ENCODE assay signal across 13 cellular contexts in genomic region chr5:170523129-170523497, GRCh38.
DNase-seq lines count a peak whose midpoint lies in the region; ATAC-seq and TF ChIP-seq lines count a peak whose summit lies in the region.
"Had no signal": no experiment of that assay in that cellular context is flagged by ENCODE, and none has a peak within 500 bp of the region (broad histone marks: within the 10 kb centered on the region; RNA-seq: fewer than 3 reads in every experiment).

No MANE protein-coding gene starts in this region.

- peak; percentile 36 to 62 for DNase-seq in NCI-H2081 (lab: John Stamatoyannopoulos, UW)
- no peak for DNase-seq in NCI-H2081 treated with DMSO at 0.1 percent for 48 hours (lab: John Stamatoyannopoulos, UW)
- DNase-seq in RWPE2 (ENCODE audit: low spot score): no peak
- peak in 33 of 51 donors; percentile 14 to 78 (median 58) for DNase-seq in hypothalamus (lab: John Stamatoyannopoulos, UW)
- DNase-seq in superior temporal gyrus (ENCODE audit: extremely low spot score): peak; percentile 69
- DNase-seq in T1000 (lab: John Stamatoyannopoulos, UW): no peak
- no peak for DNase-seq in HCEC 1CT
- no peak for DNase-seq in activated naive CD4-positive, alpha-beta T cell (lab: John Stamatoyannopoulos, UW)
- DNase-seq: 8988T; DND-41; islet precursor cell; NCI-H1436; stimulated activated CD4-positive, alpha-beta T cell treated with anti-CD3 and anti-CD28 coated beads, Interleukin-4, amount 100 ng/mL, for 1 hour had no signal

- ATAC-seq in RWPE2 (ENCODE audit: low read depth): peak; percentile 34

- no peaks in the 10 kb centered on the region for H3K9me3 ChIP-seq in RWPE2 (ENCODE audit: severe bottlenecking)

- no peaks in the 10 kb centered on the region for H3K36me3 ChIP-seq in RWPE2 (ENCODE audit: low read depth)

- TF ChIP-seq CTCF in RWPE2 (IDR thresholded peaks at IDR 0.05; ENCODE audit: poor library complexity, severe bottlenecking): no peak

- H3K4me1 ChIP-seq in RWPE2 (ENCODE audit: insufficient read depth, poor library complexity, severe bottlenecking): peaks cover 12% of the 10 kb centered on the region

- no peak overlapping the region for H3K4me3 ChIP-seq in RWPE2 (ENCODE audit: severe bottlenecking)

- no peaks in the 10 kb centered on the region for H3K27me3 ChIP-seq in RWPE2 (ENCODE audit: insufficient read depth, poor library complexity, severe bottlenecking)

- no peak overlapping the region for H3K27ac ChIP-seq in RWPE2 (ENCODE audit: poor library complexity, severe bottlenecking)

Comparison
In these comparisons a context has a peak if more than half of its experiments do, and no peak if none do; other contexts are left out.
1. DNase-seq: peak in NCI-H2081 (2 of 2), hypothalamus (33 of 51) and superior temporal gyrus (single experiment); none in NCI-H2081 treated with DMSO at 0.1 percent for 48 hours (single experiment), RWPE2 (single experiment), T1000 (single experiment), HCEC 1CT (single experiment) and activated naive CD4-positive, alpha-beta T cell (0 of 4).